In genomic region chr1:168225476-168226190, GRCh38 we compare ENCODE assay signal across 1 cellular context.
TF ChIP-seq lines count a peak whose summit lies in the region.

SFT2D2 (plus strand) TSS chr1:168226004; CDS start chr1:168226080, 76 bp downstream.

TF ChIP-seq in HepG2, 621 proteins besides CTCF, POLR2A, EP300 and RAD21 (continued from another document and continues in another):
- TF ChIP-seq ZNF609 (CRISPR knock-in tag; IDR thresholded peaks at IDR 0.05; ENCODE audit: borderline replicate concordance): peak; percentile 56; the same call in 1 of the 2 replicates
- no peak for TF ChIP-seq PLRG1 (conservative IDR thresholded peaks at IDR 0.05)
- no peak for TF ChIP-seq NR3C1 (CRISPR knock-in tag; IDR thresholded peaks at IDR 0.05)
- TF ChIP-seq ZNF549 (CRISPR knock-in tag; IDR thresholded peaks at IDR 0.05): no peak
- 0 out of 2 replicates have a peak, but pooled peaks have one; percentile 36 for TF ChIP-seq RFXANK (CRISPR knock-in tag; IDR thresholded peaks at IDR 0.05)
- TF ChIP-seq MLLT10 (CRISPR knock-in tag; IDR thresholded peaks at IDR 0.05): no peak
- no peak for TF ChIP-seq TCF7L2 (IDR thresholded peaks at IDR 0.05; ENCODE audit: low read depth, low read length)
- TF ChIP-seq ZBTB39 (CRISPR knock-in tag; IDR thresholded peaks at IDR 0.05): no peak
- TF ChIP-seq ZNF337 (CRISPR knock-in tag; IDR thresholded peaks at IDR 0.05; ENCODE audit: borderline replicate concordance, low read depth): peak; percentile 64; the same call in 1 of the 2 replicates
- TF ChIP-seq POGK (CRISPR knock-in tag; conservative IDR thresholded peaks at IDR 0.05): peak; percentile 82; the same call in 1 of the 2 replicates
- TF ChIP-seq MTF1 (CRISPR knock-in tag; IDR thresholded peaks at IDR 0.05): 0 out of 2 replicates have a peak, but pooled peaks have one; percentile 76
- no peak for TF ChIP-seq CEBPG (CRISPR knock-in tag; IDR thresholded peaks at IDR 0.05)
- peak; percentile 43; the same call in 1 of the 2 replicates for TF ChIP-seq ZNF136 (CRISPR knock-in tag; IDR thresholded peaks at IDR 0.05; ENCODE audit: low read depth)
- TF ChIP-seq E2F1 (CRISPR knock-in tag; IDR thresholded peaks at IDR 0.05): peak; percentile 54
- peak; percentile 74; the same call in 1 of the 2 replicates for TF ChIP-seq ZNF225 (CRISPR knock-in tag; IDR thresholded peaks at IDR 0.05)
- no peak for TF ChIP-seq DMTF1 (CRISPR knock-in tag; IDR thresholded peaks at IDR 0.05)
- no peak for TF ChIP-seq ZNF296 (CRISPR knock-in tag; conservative IDR thresholded peaks at IDR 0.05)
- 0 out of 2 replicates have a peak, but pooled peaks have one; percentile 29 for TF ChIP-seq HMGXB3 (CRISPR knock-in tag; IDR thresholded peaks at IDR 0.05; ENCODE audit: borderline replicate concordance)
- TF ChIP-seq ZBTB7A (CRISPR knock-in tag; IDR thresholded peaks at IDR 0.05): peak; percentile 61; the same call in 1 of the 2 replicates
- no peak; the same call in 1 of the 2 replicates for TF ChIP-seq ZFP90 (CRISPR knock-in tag; IDR thresholded peaks at IDR 0.05; ENCODE audit: borderline replicate concordance)
- no peak for TF ChIP-seq ZBTB1 (CRISPR knock-in tag; IDR thresholded peaks at IDR 0.05; ENCODE audit: borderline replicate concordance)
- TF ChIP-seq SNRNP70 (IDR thresholded peaks at IDR 0.05; ENCODE audit: low read depth, low read length): no peak
- no peak; the same call in 1 of the 2 replicates for TF ChIP-seq ZNF792 (CRISPR knock-in tag; IDR thresholded peaks at IDR 0.05)
- no peak; the same call in 1 of the 2 replicates for TF ChIP-seq MIXL1 (CRISPR knock-in tag; IDR thresholded peaks at IDR 0.05)
- no peak for TF ChIP-seq DNMT1 (CRISPR knock-in tag; IDR thresholded peaks at IDR 0.05)
- no peak; the same call in 1 of the 2 replicates for TF ChIP-seq SAFB2 (CRISPR knock-in tag; IDR thresholded peaks at IDR 0.05; ENCODE audit: borderline replicate concordance, low read depth)
- TF ChIP-seq ZNF343 (CRISPR knock-in tag; IDR thresholded peaks at IDR 0.05): peak; percentile 79; the same call in 1 of the 2 replicates
- TF ChIP-seq ISX (CRISPR knock-in tag; conservative IDR thresholded peaks at IDR 0.05): no peak
- TF ChIP-seq LBX2 (CRISPR knock-in tag; IDR thresholded peaks at IDR 0.05; ENCODE audit: borderline replicate concordance): no peak; the same call in 1 of the 2 replicates
- no peak for TF ChIP-seq REL (CRISPR knock-in tag; conservative IDR thresholded peaks at IDR 0.05)
- TF ChIP-seq ZNF740 (CRISPR knock-in tag; IDR thresholded peaks at IDR 0.05): no peak
- TF ChIP-seq GLI4 (CRISPR knock-in tag; IDR thresholded peaks at IDR 0.05; ENCODE audit: borderline replicate concordance): peak; percentile 74; the same call in 1 of the 2 replicates
